ENCODE assay signal across 2 cellular contexts in genomic region chr10:62584726-62585125, GRCh38.
TF ChIP-seq lines count a peak whose summit lies in the region.

No MANE protein-coding gene starts in this region.

TF ChIP-seq in SK-N-SH, 30 proteins besides CTCF, POLR2A, EP300 and RAD21 (continued from another document):
- TF ChIP-seq TEAD4 (IDR thresholded peaks at IDR 0.05; ENCODE audit: borderline replicate concordance, insufficient read depth), result no peak
- TF ChIP-seq MEF2A (IDR thresholded peaks at IDR 0.05; ENCODE audit: borderline replicate concordance, low read depth), result no peak
- TF ChIP-seq GATA2 (CRISPR knock-in tag; IDR thresholded peaks at IDR 0.05), result no peak
- TF ChIP-seq TCF12 (IDR thresholded peaks at IDR 0.05), result no peak
- TF ChIP-seq YY1 (IDR thresholded peaks at IDR 0.05; ENCODE audit: low read depth), result no peak
- TF ChIP-seq FOSL2 (IDR thresholded peaks at IDR 0.05; ENCODE audit: borderline replicate concordance, low read depth), result peak; percentile 5; the same call in 1 of the 2 replicates
- TF ChIP-seq, protein P1, sequence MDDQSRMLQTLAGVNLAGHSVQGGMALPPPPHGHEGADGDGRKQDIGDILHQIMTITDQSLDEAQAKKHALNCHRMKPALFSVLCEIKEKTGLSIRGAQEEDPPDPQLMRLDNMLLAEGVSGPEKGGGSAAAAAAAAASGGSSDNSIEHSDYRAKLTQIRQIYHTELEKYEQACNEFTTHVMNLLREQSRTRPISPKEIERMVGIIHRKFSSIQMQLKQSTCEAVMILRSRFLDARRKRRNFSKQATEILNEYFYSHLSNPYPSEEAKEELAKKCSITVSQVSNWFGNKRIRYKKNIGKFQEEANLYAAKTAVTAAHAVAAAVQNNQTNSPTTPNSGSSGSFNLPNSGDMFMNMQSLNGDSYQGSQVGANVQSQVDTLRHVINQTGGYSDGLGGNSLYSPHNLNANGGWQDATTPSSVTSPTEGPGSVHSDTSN (IDR thresholded peaks at IDR 0.05), result peak; percentile 36; the same call in 1 of the 2 replicates
- no peak for TF ChIP-seq FOXJ3 (CRISPR knock-in tag; IDR thresholded peaks at IDR 0.05)

TF ChIP-seq in SK-N-SH treated with all-trans-retinoic acid at 6 μM for 48 hours, 23 proteins besides CTCF, POLR2A, EP300 and RAD21 (continued from another document):
- TF ChIP-seq PPARA (CRISPR knock-in tag; IDR thresholded peaks at IDR 0.05; ENCODE audit: borderline replicate concordance) (no peak), BACH2 (CRISPR knock-in tag; IDR thresholded peaks at IDR 0.05; ENCODE audit: borderline replicate concordance) (no peak), TSHZ2 (CRISPR knock-in tag; IDR thresholded peaks at IDR 0.05) (no peak), ZFP3 (CRISPR knock-in tag; IDR thresholded peaks at IDR 0.05) (no peak), ZNF8 (CRISPR knock-in tag; IDR thresholded peaks at IDR 0.05) (no peak), RARB (CRISPR knock-in tag; IDR thresholded peaks at IDR 0.05) (no peak)
- TF ChIP-seq, protein P2, sequence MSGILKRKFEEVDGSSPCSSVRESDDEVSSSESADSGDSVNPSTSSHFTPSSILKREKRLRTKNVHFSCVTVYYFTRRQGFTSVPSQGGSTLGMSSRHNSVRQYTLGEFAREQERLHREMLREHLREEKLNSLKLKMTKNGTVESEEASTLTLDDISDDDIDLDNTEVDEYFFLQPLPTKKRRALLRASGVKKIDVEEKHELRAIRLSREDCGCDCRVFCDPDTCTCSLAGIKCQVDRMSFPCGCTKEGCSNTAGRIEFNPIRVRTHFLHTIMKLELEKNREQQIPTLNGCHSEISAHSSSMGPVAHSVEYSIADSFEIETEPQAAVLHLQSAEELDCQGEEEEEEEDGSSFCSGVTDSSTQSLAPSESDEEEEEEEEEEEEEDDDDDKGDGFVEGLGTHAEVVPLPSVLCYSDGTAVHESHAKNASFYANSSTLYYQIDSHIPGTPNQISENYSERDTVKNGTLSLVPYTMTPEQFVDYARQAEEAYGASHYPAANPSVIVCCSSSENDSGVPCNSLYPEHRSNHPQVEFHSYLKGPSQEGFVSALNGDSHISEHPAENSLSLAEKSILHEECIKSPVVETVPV (CRISPR knock-in tag; IDR thresholded peaks at IDR 0.05), result no peak
TF ChIP-seq in SK-N-SH treated with all-trans-retinoic acid at 6 μM for 48 hours: peak in this region for 0.
